Comparison of ENCODE assay signal across 32 cellular contexts in the genomic region with DNA sequence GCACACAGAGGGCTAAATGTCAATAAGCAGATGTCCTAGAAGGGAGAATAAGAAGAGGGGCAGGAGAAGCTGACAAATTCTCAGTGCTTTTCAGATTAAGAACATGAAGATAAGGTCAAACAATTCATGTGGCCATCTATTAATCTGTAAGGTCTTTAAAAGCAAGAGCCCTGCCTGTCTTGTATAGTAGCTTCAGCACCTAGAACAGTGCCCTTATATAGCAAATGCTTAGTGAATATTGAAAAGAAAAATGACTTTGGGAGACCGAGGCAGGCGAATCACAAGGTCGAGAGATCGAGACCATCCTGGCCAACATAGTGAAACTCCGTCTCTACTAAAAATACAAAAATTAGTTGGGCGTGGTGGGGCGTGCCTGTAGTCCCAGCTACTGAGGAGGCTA. TPM values are rescaled to one million over a fixed set of nuclear protein-coding genes. Genes with fewer than 3 reads are reported as not detected.
"Had no signal": no experiment of that assay in that cellular context is flagged by ENCODE, and none has a peak within 500 bp of the region (broad histone marks: within the 10 kb centered on the region; RNA-seq: fewer than 3 reads in every experiment).

No MANE protein-coding gene starts in this region.

- H3K36me3 Mint-ChIP-seq: stimulated activated effector memory CD8-positive, alpha-beta T cell treated with anti-CD3 and anti-CD28 coated beads, Interleukin-12 subunit alpha, Interleukin-12 subunit beta, amount 100 ng/mL, for 72 hours; stimulated activated memory B cell treated with anti-CD40 and anti-IgM and Interleukin-4, amounts not matched to agents 10 μg/mL and 1 μg/mL and 100 μg/mL, for 72 hours; stimulated activated naive B cell treated with anti-CD40 and anti-IgM and Interleukin-4, amounts not matched to agents 10 μg/mL and 1 μg/mL and 100 μg/mL, for 72 hours; type B pancreatic cell had no signal

- H3K27me3 ChIP-seq: stomach, suprapubic skin, testis, thyroid gland, tibial artery, tibial nerve, transverse colon, upper lobe of left lung, upper lobe of right lung, uterus, vagina had no signal

- H3K9me3 Mint-ChIP-seq: stimulated activated memory B cell treated with anti-CD40 and anti-IgM and Interleukin-4, amounts not matched to agents 10 μg/mL and 1 μg/mL and 100 μg/mL, for 72 hours; stimulated activated naive CD8-positive, alpha-beta T cell treated with anti-CD3 and anti-CD28 coated beads, Interleukin-15, Interleukin-2, amounts not matched to agents 100 ng/mL and 50 ng/mL, for 24 hours; type B pancreatic cell had no signal

- H3K4me1 ChIP-seq: testis, thyroid gland, tibial artery, tibial nerve, transverse colon, upper lobe of left lung, upper lobe of right lung, uterus, vagina had no signal

- ATAC-seq: stimulated activated effector memory CD8-positive, alpha-beta T cell treated with anti-CD3 and anti-CD28 coated beads, Interleukin-12 subunit alpha, Interleukin-12 subunit beta, amount 100 ng/mL, for 72 hours; stimulated activated memory B cell treated with anti-CD40 and anti-IgM and Interleukin-4, amounts not matched to agents 10 μg/mL and 1 μg/mL and 100 μg/mL, for 72 hours; stimulated activated naive B cell treated with anti-CD40 and anti-IgM and Interleukin-4, amounts not matched to agents 10 μg/mL and 1 μg/mL and 100 μg/mL, for 72 hours; stimulated activated naive CD8-positive, alpha-beta T cell treated with anti-CD3 and anti-CD28 coated beads, Interleukin-15, amount 100 ng/mL, for 72 hours; stimulated activated naive CD8-positive, alpha-beta T cell treated with anti-CD3 and anti-CD28 coated beads, Interleukin-15, Interleukin-2, amounts not matched to agents 100 U/mL and 50 U/mL, for 24 hours; upper lobe of right lung had no signal

- H3K36me3 ChIP-seq: stomach, suprapubic skin, thoracic aorta, thyroid gland, tibial artery, tibial nerve, transverse colon, upper lobe of left lung, upper lobe of right lung, uterus, vagina had no signal

- H3K4me3 Mint-ChIP-seq: stimulated activated effector memory CD8-positive, alpha-beta T cell treated with anti-CD3 and anti-CD28 coated beads, Interleukin-12 subunit alpha, Interleukin-12 subunit beta, amount 100 ng/mL, for 72 hours; stimulated activated memory B cell treated with anti-CD40 and anti-IgM and Interleukin-4, amounts not matched to agents 10 μg/mL and 1 μg/mL and 100 μg/mL, for 72 hours; stimulated activated naive B cell treated with anti-CD40 and anti-IgM and Interleukin-4, amounts not matched to agents 10 μg/mL and 1 μg/mL and 100 μg/mL, for 72 hours; stimulated activated naive CD8-positive, alpha-beta T cell treated with anti-CD3 and anti-CD28 coated beads, Interleukin-15, amount 100 ng/mL, for 72 hours; stimulated activated naive CD8-positive, alpha-beta T cell treated with anti-CD3 and anti-CD28 coated beads, Interleukin-15, Interleukin-2, amounts not matched to agents 100 ng/mL and 50 ng/mL, for 24 hours; type B pancreatic cell had no signal

- H3K27ac ChIP-seq: stomach, suprapubic skin, testis, thoracic aorta, thyroid gland, tibial artery, tibial nerve, transverse colon, upper lobe of left lung, upper lobe of right lung, uterus, vagina had no signal

- H3K27me3 Mint-ChIP-seq: stimulated activated naive B cell treated with anti-CD40 and anti-IgM and Interleukin-4, amounts not matched to agents 10 μg/mL and 1 μg/mL and 100 μg/mL, for 72 hours had no signal

- H3K27ac Mint-ChIP-seq: stimulated activated effector memory CD8-positive, alpha-beta T cell treated with anti-CD3 and anti-CD28 coated beads, Interleukin-12 subunit alpha, Interleukin-12 subunit beta, amount 100 ng/mL, for 72 hours; stimulated activated memory B cell treated with anti-CD40 and anti-IgM and Interleukin-4, amounts not matched to agents 10 μg/mL and 1 μg/mL and 100 μg/mL, for 72 hours; stimulated activated naive B cell treated with anti-CD40 and anti-IgM and Interleukin-4, amounts not matched to agents 10 μg/mL and 1 μg/mL and 100 μg/mL, for 72 hours; stimulated activated naive CD8-positive, alpha-beta T cell treated with anti-CD3 and anti-CD28 coated beads, Interleukin-15, amount 100 ng/mL, for 72 hours; stimulated activated naive CD8-positive, alpha-beta T cell treated with anti-CD3 and anti-CD28 coated beads, Interleukin-15, Interleukin-2, amounts not matched to agents 100 ng/mL and 50 ng/mL, for 24 hours; type B pancreatic cell had no signal

- H3K4me1 Mint-ChIP-seq: stimulated activated effector memory CD8-positive, alpha-beta T cell treated with anti-CD3 and anti-CD28 coated beads, Interleukin-12 subunit alpha, Interleukin-12 subunit beta, amount 100 ng/mL, for 72 hours; stimulated activated memory B cell treated with anti-CD40 and anti-IgM and Interleukin-4, amounts not matched to agents 10 μg/mL and 1 μg/mL and 100 μg/mL, for 72 hours; stimulated activated naive B cell treated with anti-CD40 and anti-IgM and Interleukin-4, amounts not matched to agents 10 μg/mL and 1 μg/mL and 100 μg/mL, for 72 hours; stimulated activated naive CD8-positive, alpha-beta T cell treated with anti-CD3 and anti-CD28 coated beads, Interleukin-15, amount 100 ng/mL, for 72 hours had no signal

- H3K4me3 ChIP-seq: stomach, suprapubic skin, testis, thoracic aorta, thyroid gland, tibial artery, tibial nerve, transverse colon, upper lobe of left lung, upper lobe of right lung, uterus, vagina had no signal

- H3K9me3 ChIP-seq: stomach, suprapubic skin, testis, thoracic aorta, thyroid gland, tibial artery, tibial nerve, transverse colon, upper lobe of left lung, upper lobe of right lung, uterus, vagina had no signal

- DNase-seq: stimulated activated CD4-positive, alpha-beta T cell treated with anti-CD3 and anti-CD28 coated beads, Interleukin-2, amount 100 ng/mL, for 48 hours; stimulated activated CD4-positive, alpha-beta T cell treated with anti-CD3 and anti-CD28 coated beads, Interleukin-4, amount 100 ng/mL, for 1 hour; stimulated activated CD4-positive, alpha-beta T cell treated with anti-CD3 and anti-CD28 coated beads, Interleukin-4, amount 100 ng/mL, for 24 hours; stimulated activated CD4-positive, alpha-beta T cell treated with anti-CD3 and anti-CD28 coated beads, Interleukin-4, amount 100 ng/mL, for 4 hours; stimulated activated CD8-positive, alpha-beta memory T cell treated with anti-CD3 and anti-CD28 coated beads, Interleukin-4, amount 100 ng/mL, for 48 hours; stimulated activated naive B cell treated with anti-CD40 and anti-IgM and Interleukin-4, amounts not matched to agents 10 μg/mL and 1 μg/mL and 100 μg/mL, for 72 hours; stimulated activated naive CD4-positive, alpha-beta T cell; stimulated activated naive CD4-positive, alpha-beta T cell treated with Interleukin-2 at 50 U/mL for 16 hours; stimulated activated naive CD8-positive, alpha-beta T cell treated with anti-CD3 and anti-CD28 coated beads, Interleukin-15, amount 100 ng/mL, for 72 hours; stimulated activated naive CD8-positive, alpha-beta T cell treated with anti-CD3 and anti-CD28 coated beads, Interleukin-15, Interleukin-2, amounts not matched to agents 100 U/mL and 50 U/mL, for 24 hours; stomach; substantia nigra; testis; thyroid gland; tibial artery; transverse colon; trophoblast cell; upper lobe of left lung; upper lobe of right lung; uterus had no signal

RNA-seq across cellular contexts. Expression of a gene that starts 18.1 kb away (rescaled TPM):
- total RNA-seq: stomach, subcutaneous adipose tissue, suprapubic skin, temporal lobe, testis, thoracic aorta, thyroid gland, tibial nerve, transverse colon, upper lobe of right lung, ureter, urinary bladder, vagina had no signal
- polyA plus RNA-seq: stomach, urinary bladder had no signal
